13 cellular contexts compared by ENCODE assay signal in the genomic region with DNA sequence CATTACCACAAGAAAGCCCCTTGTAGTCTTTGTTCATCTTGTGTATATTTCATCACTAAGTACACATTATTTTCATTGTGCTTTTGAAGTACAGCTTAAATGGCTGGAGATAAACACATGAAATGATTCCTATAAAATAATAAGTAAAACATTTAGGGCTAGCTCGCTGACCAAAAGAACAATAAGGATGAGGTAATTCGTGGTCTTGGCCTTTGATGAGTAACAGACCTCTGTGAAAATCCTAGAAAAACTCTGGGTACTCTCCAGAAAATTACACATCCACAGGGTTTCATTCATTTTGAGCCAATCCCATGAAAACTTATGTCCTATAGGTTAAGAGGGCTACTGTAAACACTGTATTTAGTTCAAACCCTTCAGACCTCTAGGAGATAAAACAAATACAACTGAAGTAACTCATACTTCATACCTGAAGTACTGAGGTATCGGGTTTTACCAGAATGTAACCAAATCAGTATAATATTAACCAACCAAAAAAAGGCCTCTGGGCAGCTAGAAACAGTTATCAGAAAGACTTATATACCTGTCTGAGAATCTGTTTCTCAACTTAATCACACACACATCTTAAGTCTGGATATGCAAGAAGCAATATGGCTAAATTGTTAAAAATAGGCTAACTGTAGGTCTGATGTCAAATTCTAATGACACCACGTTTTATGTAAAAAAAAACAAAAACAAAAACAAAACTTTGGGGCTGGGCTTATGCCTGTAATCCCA. TPM values are rescaled to one million over a fixed set of nuclear protein-coding genes. Genes with fewer than 3 reads are reported as not detected.
DNase-seq lines count a peak whose midpoint lies in the region; FAIRE-seq and TF ChIP-seq lines count a peak whose summit lies in the region.
"Had no signal": no experiment of that assay in that cellular context is flagged by ENCODE, and none has a peak within 500 bp of the region (broad histone marks: within the 10 kb centered on the region; RNA-seq: fewer than 3 reads in every experiment).

No MANE protein-coding gene starts in this region.

- H3K36me3 ChIP-seq in bronchial epithelial cell (ENCODE audit: control insufficient read depth, insufficient read depth, low read length) (no peaks in the 10 kb centered on the region), small intestine (ENCODE audit: control insufficient read depth in 2 of 2, insufficient read depth in 2 of 2, low read length in 2 of 2) (no peaks in the 10 kb centered on the region)

- DNase-seq in Caki2 (ENCODE audit: low read depth) (peak; percentile 39), NCI-H2029 (lab: John Stamatoyannopoulos, UW) (peak; percentile 31), bronchial epithelial cell (ENCODE audit: low read depth) (peak; percentile 14), non-pigmented ciliary epithelial cell (ENCODE audit: low read depth) (peak; percentile 54), small intestine (no peak), iPS-NIHi7 (ENCODE audit: extremely low spot score) (no peak), 8988T (no peak), amygdala (lab: John Stamatoyannopoulos, UW) (no peak)
- DNase-seq: activated naive CD4-positive, alpha-beta T cell treated with anti-CD3 and anti-CD28 coated beads for 36 hours; DMS79; KBM-7; stimulated activated CD4-positive, alpha-beta T cell treated with anti-CD3 and anti-CD28 coated beads, Interleukin-1b, Interleukin-23, amount 100 ng/mL, for 48 hours had no signal

- WGBS in small intestine, 3 donors = 75 to 86% (median 78%) methylated on average over 4 of the region's 4 CpGs

- no peaks in the 10 kb centered on the region for H3K4me1 ChIP-seq in small intestine (ENCODE audit: control insufficient read depth in 2 of 2, insufficient read depth in 1 of 2, low read depth in 1 of 2, low read length in 1 of 2)

- FAIRE-seq in bronchial epithelial cell (lab: Jason Lieb, UNC) = no peak
- no peak for FAIRE-seq in small intestine (lab: Jason Lieb, UNC)

- H3K27ac ChIP-seq in small intestine (ENCODE audit: low read depth in 1 of 2, low read length in 1 of 2) = no peak overlapping the region

- no peak for TF ChIP-seq CTCF in bronchial epithelial cell (IDR thresholded peaks at IDR 0.05; ENCODE audit: insufficient read depth, low read length, severe bottlenecking)

- H3K9me3 ChIP-seq in small intestine (ENCODE audit: control insufficient read depth, low read depth) = no peaks in the 10 kb centered on the region

- in situ Hi-C loops in Caki2 (cut with HindIII; ENCODE audit: low pct_unique_long_range_greater_than_20kb, low sequenced_read_pairs) = no loop called here

- H3K27me3 ChIP-seq in bronchial epithelial cell (ENCODE audit: control insufficient read depth, insufficient read depth, low read length) (no peaks in the 10 kb centered on the region), small intestine (ENCODE audit: control insufficient read depth in 2 of 2, insufficient read depth in 2 of 2, low read length in 2 of 2) (no peaks in the 10 kb centered on the region)

- no peak overlapping the region for H3K4me3 ChIP-seq in bronchial epithelial cell (ENCODE audit: low read depth, low read length)
- no peak overlapping the region for H3K4me3 ChIP-seq in small intestine (ENCODE audit: low read depth in 1 of 2, low read length in 2 of 2)
- H3K4me3 ChIP-seq: SK-N-MC had no signal

RNA-seq across cellular contexts. Expression of gene CFAP36, which starts 31.0 kb away (rescaled TPM):
- total RNA-seq in Caki2 (2014; rRNA removed; shearing (Covaris generic); ENCODE audit: low replicate concordance) = 55.3 and 80.4 TPM in 2 replicates
- total RNA-seq in bronchial epithelial cell = 12.4 and 24.1 TPM in 2 replicates
- 10 to 100 TPM; 10.5 to 25.4 (median 18.6) TPM for polyA plus RNA-seq in small intestine

Comparison
In these comparisons a context has a peak if more than half of its experiments do, and no peak if none do; other contexts are left out.
1. DNase-seq: peak in Caki2 (single experiment), NCI-H2029 (single experiment), bronchial epithelial cell (single experiment) and non-pigmented ciliary epithelial cell (single experiment); none in small intestine (single experiment), iPS-NIHi7 (single experiment), 8988T (single experiment) and amygdala (0 of 56).